19 cellular contexts compared by ENCODE assay signal in genomic region chr1:43376723-43377235, GRCh38. TPM values are rescaled to one million over a fixed set of nuclear protein-coding genes. Genes with fewer than 3 reads are reported as not detected.
"Had no signal": no experiment of that assay in that cellular context is flagged by ENCODE, and none has a peak within 500 bp of the region (broad histone marks: within the 10 kb centered on the region; RNA-seq: fewer than 3 reads in every experiment).

No MANE protein-coding gene starts in this region.

- DNase-seq: activated CD4-positive, alpha-beta memory T cell treated with anti-CD3 and anti-CD28 coated beads for 36 hours; activated CD8-positive, alpha-beta memory T cell treated with anti-CD3 and anti-CD28 coated beads, Interleukin-2, amount 10 ng/mL, durations not matched to agents 7 days and 5 days; activated naive CD4-positive, alpha-beta T cell treated with anti-CD3 and anti-CD28 coated beads, Interleukin-2, amount 10 ng/mL, durations not matched to agents 7 days and 5 days; activated T-cell treated with anti-CD3 and anti-CD28 coated beads, Interleukin-2, amount 50 U/mL, for 1 hour; effector CD8-positive, alpha-beta T cell; kidney glomerular epithelial cell; natural killer cell; occipital lobe; stimulated activated CD4-positive, alpha-beta T cell treated with anti-CD3 and anti-CD28 coated beads, Interleukin-15, amount 100 ng/mL, for 24 hours; stimulated activated CD4-positive, alpha-beta T cell treated with anti-CD3 and anti-CD28 coated beads, Interleukin-4, amount 100 ng/mL, for 1 hour; stimulated activated naive CD4-positive, alpha-beta T cell; WERI-Rb-1 had no signal

- ATAC-seq: activated CD8-positive, alpha-beta memory T cell treated with anti-CD3 and anti-CD28 coated beads, Interleukin-2, amount 10 ng/mL, durations not matched to agents 7 days and 5 days; foreskin keratinocyte; natural killer cell had no signal

- H3K4me3 Mint-ChIP-seq: activated CD4-positive, alpha-beta memory T cell treated with anti-CD3 and anti-CD28 coated beads for 36 hours; activated CD8-positive, alpha-beta memory T cell treated with anti-CD3 and anti-CD28 coated beads, Interleukin-2, amount 10 ng/mL, durations not matched to agents 7 days and 5 days; activated naive CD4-positive, alpha-beta T cell treated with anti-CD3 and anti-CD28 coated beads, Interleukin-2, amount 10 ng/mL, durations not matched to agents 7 days and 5 days; central memory CD8-positive, alpha-beta T cell; natural killer cell; T-helper 1 cell treated with Interleukin-12 subunit alpha and Interleukin-12 subunit beta and Interleukin-4 antibody, amounts not matched to agents 30 μg/mL and 1 μg/mL, for 36 hours; type B pancreatic cell had no signal

- H3K4me1 Mint-ChIP-seq: activated CD8-positive, alpha-beta memory T cell treated with anti-CD3 and anti-CD28 coated beads, Interleukin-2, amount 10 ng/mL, durations not matched to agents 7 days and 5 days had no signal

- H3K36me3 Mint-ChIP-seq: natural killer cell had no signal

- H3K27ac Mint-ChIP-seq: activated CD4-positive, alpha-beta memory T cell treated with anti-CD3 and anti-CD28 coated beads for 36 hours; activated CD8-positive, alpha-beta memory T cell treated with anti-CD3 and anti-CD28 coated beads, Interleukin-2, amount 10 ng/mL, durations not matched to agents 7 days and 5 days; activated naive CD4-positive, alpha-beta T cell treated with anti-CD3 and anti-CD28 coated beads, Interleukin-2, amount 10 ng/mL, durations not matched to agents 7 days and 5 days; activated T-helper 2 cell treated with anti-CD3 and anti-CD28 coated beads, Interferon-gamma antibody, Interleukin-2, Interleukin-4, amounts not matched to agents 10 μg/mL and 5 μg/mL and 100 μg/mL, durations not matched to agents 14 hours and 24 hours and 36 hours; natural killer cell; T-helper 1 cell treated with Interleukin-12 subunit alpha and Interleukin-12 subunit beta and Interleukin-4 antibody, amounts not matched to agents 30 μg/mL and 1 μg/mL, for 36 hours; type B pancreatic cell had no signal

- H3K9me3 Mint-ChIP-seq: activated CD4-positive, alpha-beta memory T cell treated with anti-CD3 and anti-CD28 coated beads for 36 hours; activated naive CD4-positive, alpha-beta T cell treated with anti-CD3 and anti-CD28 coated beads, Interleukin-2, amount 10 ng/mL, durations not matched to agents 7 days and 5 days; activated T-helper 2 cell treated with anti-CD3 and anti-CD28 coated beads, Interferon-gamma antibody, Interleukin-2, Interleukin-4, amounts not matched to agents 10 μg/mL and 5 μg/mL and 100 μg/mL, durations not matched to agents 14 hours and 24 hours and 36 hours; central memory CD8-positive, alpha-beta T cell; natural killer cell; T-helper 1 cell treated with Interleukin-12 subunit alpha and Interleukin-12 subunit beta and Interleukin-4 antibody, amounts not matched to agents 30 μg/mL and 1 μg/mL, for 36 hours; type B pancreatic cell had no signal

- H3K27me3 Mint-ChIP-seq: activated CD4-positive, alpha-beta memory T cell treated with anti-CD3 and anti-CD28 coated beads for 36 hours; activated CD8-positive, alpha-beta memory T cell treated with anti-CD3 and anti-CD28 coated beads, Interleukin-2, amount 10 ng/mL, durations not matched to agents 7 days and 5 days; activated naive CD4-positive, alpha-beta T cell treated with anti-CD3 and anti-CD28 coated beads, Interleukin-2, amount 10 ng/mL, durations not matched to agents 7 days and 5 days; central memory CD8-positive, alpha-beta T cell; type B pancreatic cell had no signal

- H3K27ac ChIP-seq: coronary artery, foreskin keratinocyte, right atrium auricular region, WERI-Rb-1 had no signal

RNA-seq across cellular contexts. Expression of gene MPL, which starts 39.2 kb away (rescaled TPM):
- total RNA-seq: activated CD4-positive, alpha-beta memory T cell treated with anti-CD3 and anti-CD28 coated beads for 36 hours; activated CD8-positive, alpha-beta memory T cell treated with anti-CD3 and anti-CD28 coated beads, Interleukin-2, amount 10 ng/mL, durations not matched to agents 7 days and 5 days; activated T-helper 2 cell treated with anti-CD3 and anti-CD28 coated beads, Interferon-gamma antibody, Interleukin-2, Interleukin-4, amounts not matched to agents 10 μg/mL and 5 μg/mL and 100 μg/mL, durations not matched to agents 14 hours and 24 hours and 36 hours; foreskin keratinocyte; occipital lobe had no signal
